ENCODE assay signal across 8 cellular contexts in genomic region chr2:134245340-134245984, GRCh38. TPM values are rescaled to one million over a fixed set of nuclear protein-coding genes. Genes with fewer than 3 reads are reported as not detected.
DNase-seq lines count a peak whose midpoint lies in the region; ATAC-seq and TF ChIP-seq lines count a peak whose summit lies in the region.

No MANE protein-coding gene starts in this region.

- no peaks in the 10 kb centered on the region for H3K27me3 ChIP-seq in MG63
- H3K27me3 ChIP-seq in upper lobe of right lung = no peaks in the 10 kb centered on the region

- in situ Hi-C loops in SK-MEL-5 (cut with HindIII; ENCODE audit: low pct_unique_long_range_greater_than_20kb, low sequenced_read_pairs) = no loop called here

- no peaks in the 10 kb centered on the region for H3K36me3 ChIP-seq in MG63
- no peaks in the 10 kb centered on the region for H3K36me3 ChIP-seq in upper lobe of right lung

- peak; percentile 77 for TF ChIP-seq CTCF in upper lobe of right lung (IDR thresholded peaks at IDR 0.05)

- H3K27ac ChIP-seq in upper lobe of right lung = no peak overlapping the region

- H3K4me3 ChIP-seq in MG63 = no peak overlapping the region
- no peak overlapping the region for H3K4me3 ChIP-seq in upper lobe of right lung

- no peaks in the 10 kb centered on the region for H3K9me3 ChIP-seq in MG63
- H3K9me3 ChIP-seq in upper lobe of right lung = no peaks in the 10 kb centered on the region

- DNase-seq in ELF-1 (ENCODE audit: low read depth, low spot score) (peak; percentile 74), MG63 (peak; percentile 51), SK-MEL-5 (ENCODE audit: low read depth, low spot score) (peak; percentile 77), glomerular endothelial cell (ENCODE audit: extremely low read depth, low read depth, low spot score) (peak; percentile 41), pons (ENCODE audit: low spot score) (peak; percentile 90), upper lobe of right lung (peak; percentile 73)
- DNase-seq in activated naive CD4-positive, alpha-beta T cell treated with Interleukin-2 at 50 U/mL for 16 hours = peak; percentile 75

- ATAC-seq in upper lobe of right lung = peak; percentile 88
- no peak for ATAC-seq in HG03469 (IDR thresholded peaks at IDR 0.05; ENCODE audit: unreplicated experiment)

- intact Hi-C loops in upper lobe of right lung (cut with DNase I) = no loop called here

- peaks cover 18% of the 10 kb centered on the region for H3K4me1 ChIP-seq in upper lobe of right lung

RNA-seq across cellular contexts. Expression of gene MGAT5, which starts 8.4 kb away (rescaled TPM):
- total RNA-seq in MG63 (2014; rRNA removed; shearing (Covaris generic); ENCODE audit: low replicate concordance) = 7.8 and 11.5 TPM in 2 replicates
- 23.4 and 24.7 TPM in 2 replicates for total RNA-seq in SK-MEL-5 (2014; rRNA removed; shearing (Covaris generic))
- polyA plus RNA-seq in SK-MEL-5 (2015; cell fraction: cytosol; rRNA removed) = 28.4 and 34.2 TPM in 2 replicates
- polyA plus RNA-seq in SK-MEL-5 (2015; cell fraction: nucleus; rRNA removed) = 12.3 and 14.8 TPM in 2 replicates
- total RNA-seq in glomerular endothelial cell = 63.7 and 75.1 TPM in 2 replicates
- 54.4 TPM for total RNA-seq in upper lobe of right lung
